22 cellular contexts compared by ENCODE assay signal in genomic region chr15:96487245-96487644, GRCh38.
"Had no signal": no experiment of that assay in that cellular context is flagged by ENCODE, and none has a peak within 500 bp of the region (broad histone marks: within the 10 kb centered on the region; RNA-seq: fewer than 3 reads in every experiment).

No MANE protein-coding gene starts in this region.

- DNase-seq: stimulated activated CD4-positive, alpha-beta T cell treated with anti-CD3 and anti-CD28 coated beads, Interleukin-2, amount 100 ng/mL, for 48 hours; stimulated activated CD4-positive, alpha-beta T cell treated with anti-CD3 and anti-CD28 coated beads, Interleukin-4, amount 100 ng/mL, for 1 hour; stimulated activated CD4-positive, alpha-beta T cell treated with anti-CD3 and anti-CD28 coated beads, Interleukin-4, amount 100 ng/mL, for 24 hours; stimulated activated CD4-positive, alpha-beta T cell treated with anti-CD3 and anti-CD28 coated beads, Interleukin-4, amount 100 ng/mL, for 4 hours; stimulated activated CD8-positive, alpha-beta memory T cell treated with anti-CD3 and anti-CD28 coated beads, Interleukin-4, amount 100 ng/mL, for 48 hours; stimulated activated naive B cell treated with anti-CD40 and anti-IgM and Interleukin-4, amounts not matched to agents 10 μg/mL and 1 μg/mL and 100 μg/mL, for 72 hours; stimulated activated naive CD4-positive, alpha-beta T cell; stimulated activated naive CD4-positive, alpha-beta T cell treated with Interleukin-2 at 50 U/mL for 16 hours; stimulated activated naive CD8-positive, alpha-beta T cell treated with anti-CD3 and anti-CD28 coated beads, Interleukin-15, amount 100 ng/mL, for 72 hours; stimulated activated naive CD8-positive, alpha-beta T cell treated with anti-CD3 and anti-CD28 coated beads, Interleukin-15, Interleukin-2, amounts not matched to agents 100 U/mL and 50 U/mL, for 24 hours; stomach; substantia nigra; testis; thyroid gland; tibial artery; transverse colon; trophoblast cell; upper lobe of left lung; upper lobe of right lung; uterus had no signal

- ATAC-seq: stimulated activated effector memory CD8-positive, alpha-beta T cell treated with anti-CD3 and anti-CD28 coated beads, Interleukin-12 subunit alpha, Interleukin-12 subunit beta, amount 100 ng/mL, for 72 hours; stimulated activated memory B cell treated with anti-CD40 and anti-IgM and Interleukin-4, amounts not matched to agents 10 μg/mL and 1 μg/mL and 100 μg/mL, for 72 hours; stimulated activated naive B cell treated with anti-CD40 and anti-IgM and Interleukin-4, amounts not matched to agents 10 μg/mL and 1 μg/mL and 100 μg/mL, for 72 hours; stimulated activated naive CD8-positive, alpha-beta T cell treated with anti-CD3 and anti-CD28 coated beads, Interleukin-15, amount 100 ng/mL, for 72 hours; stimulated activated naive CD8-positive, alpha-beta T cell treated with anti-CD3 and anti-CD28 coated beads, Interleukin-15, Interleukin-2, amounts not matched to agents 100 U/mL and 50 U/mL, for 24 hours; upper lobe of right lung had no signal
